13 cellular contexts compared by ENCODE assay signal in genomic region chr11:125724125-125724524, GRCh38. TPM values are rescaled to one million over a fixed set of nuclear protein-coding genes. Genes with fewer than 3 reads are reported as not detected.
DNase-seq lines count a peak whose midpoint lies in the region; ATAC-seq and TF ChIP-seq lines count a peak whose summit lies in the region.
"Had no signal": no experiment of that assay in that cellular context is flagged by ENCODE, and none has a peak within 500 bp of the region (broad histone marks: within the 10 kb centered on the region; RNA-seq: fewer than 3 reads in every experiment).

No MANE protein-coding gene starts in this region.

- no peaks in the 10 kb centered on the region for H3K4me1 ChIP-seq in endodermal cell (ENCODE audit: control insufficient read depth, insufficient read depth, low read length)
- H3K4me1 ChIP-seq in neuronal stem cell (ENCODE audit: control insufficient read depth in 2 of 2, insufficient read depth in 1 of 2, low read depth in 1 of 2, low read length in 2 of 2), result peaks cover 0 to 3% of the 10 kb centered on the region in 2 donors
- H3K4me1 ChIP-seq: pancreas had no signal

- H3K4me1 Mint-ChIP-seq in endodermal cell, result no peaks in the 10 kb centered on the region
- no peaks in the 10 kb centered on the region for H3K4me1 Mint-ChIP-seq in stimulated activated naive B cell treated with anti-CD40 and anti-IgM and Interleukin-4, amounts not matched to agents 10 μg/mL and 1 μg/mL and 100 μg/mL, for 72 hours
- H3K4me1 Mint-ChIP-seq: CD4-positive, CD25-positive, alpha-beta regulatory T cell; T-cell had no signal

- no peak overlapping the region for H3K4me3 ChIP-seq in endodermal cell (ENCODE audit: low read length)
- H3K4me3 ChIP-seq in neuronal stem cell (ENCODE audit: low read length in 2 of 2), result no peak overlapping the region
- H3K4me3 ChIP-seq: pancreas had no signal

- H3K79me1 ChIP-seq in neuronal stem cell (ENCODE audit: low read depth, low read length), result no peaks in the 10 kb centered on the region

- H3K27ac ChIP-seq in endodermal cell (ENCODE audit: low read depth, low read length), result no peak overlapping the region
- no peak overlapping the region for H3K27ac ChIP-seq in neuronal stem cell (replicated peaks; ENCODE audit: low read length)
- H3K27ac ChIP-seq: pancreas had no signal

- no peak overlapping the region for H3K9ac ChIP-seq in endodermal cell (ENCODE audit: extremely low read depth, low read length, poor library complexity, severe bottlenecking)
- no peak overlapping the region for H3K9ac ChIP-seq in neuronal stem cell (ENCODE audit: low read depth, low read length, poor library complexity)

- no peak overlapping the region for H4K91ac ChIP-seq in neuronal stem cell (ENCODE audit: low read depth, low read length, poor library complexity)

- H3K36me3 ChIP-seq in endodermal cell (ENCODE audit: control insufficient read depth, insufficient read depth, low read length), result no peaks in the 10 kb centered on the region
- H3K36me3 ChIP-seq in neuronal stem cell (replicated peaks in 1 of 2; ENCODE audit: control insufficient read depth in 2 of 2, insufficient read depth in 2 of 2, low read length in 2 of 2), result no peaks in the 10 kb centered on the region
- H3K36me3 ChIP-seq: pancreas had no signal

- H3K27me3 ChIP-seq in endodermal cell (ENCODE audit: control insufficient read depth, insufficient read depth, low read length, poor library complexity, severe bottlenecking) (no peaks in the 10 kb centered on the region), neuronal stem cell (ENCODE audit: control insufficient read depth in 3 of 3, insufficient read depth in 3 of 3, low read depth in 1 of 3, low read length in 3 of 3) (peaks cover 0 to 7% (median 0%) of the 10 kb centered on the region in 3 experiments)
- H3K27me3 ChIP-seq: pancreas had no signal

- DNase-seq in NOMO-1 treated with DMSO at 0.1 percent for 48 hours (lab: John Stamatoyannopoulos, UW; ENCODE audit: unreplicated experiment) (peak; percentile 5), NOMO-1 (lab: John Stamatoyannopoulos, UW; ENCODE audit: unreplicated experiment in 2 of 2) (no peak), NCI-H226 (peak; percentile 27), endodermal cell (peak; percentile 49), neuronal stem cell (ENCODE audit: low spot score) (no peak)
- DNase-seq in stimulated activated naive B cell treated with anti-CD40 and anti-IgM and Interleukin-4, amounts not matched to agents 10 μg/mL and 1 μg/mL and 100 μg/mL, for 72 hours, result no peak
- no peak for DNase-seq in stimulated activated CD4-positive, alpha-beta T cell treated with anti-CD3 and anti-CD28 coated beads, Interleukin-12 subunit alpha, Interleukin-12 subunit beta, amount 100 ng/mL, for 4 hours
- DNase-seq: activated naive CD4-positive, alpha-beta T cell treated with Interleukin-2 at 50 U/mL for 16 hours; glutamatergic neuron; pancreas had no signal

- H3K14ac ChIP-seq in neuronal stem cell (ENCODE audit: low read length), result no peak overlapping the region

- H3K4me2 ChIP-seq in neuronal stem cell (ENCODE audit: insufficient read depth, low read length, poor library complexity, severe bottlenecking), result no peak overlapping the region

- no peaks in the 10 kb centered on the region for H3K9me3 Mint-ChIP-seq in endodermal cell
- H3K9me3 Mint-ChIP-seq in stimulated activated naive B cell treated with anti-CD40 and anti-IgM and Interleukin-4, amounts not matched to agents 10 μg/mL and 1 μg/mL and 100 μg/mL, for 72 hours, result no peaks in the 10 kb centered on the region
- H3K9me3 Mint-ChIP-seq: T-cell had no signal

- H3K9me3 ChIP-seq in endodermal cell (ENCODE audit: control insufficient read depth, low read length) (no peaks in the 10 kb centered on the region), neuronal stem cell (replicated peaks in 1 of 2; ENCODE audit: control insufficient read depth in 2 of 2, insufficient read depth in 1 of 2, low read depth in 1 of 2, low read length in 2 of 2) (no peaks in the 10 kb centered on the region)
- H3K9me3 ChIP-seq: pancreas had no signal

- H2AK5ac ChIP-seq in neuronal stem cell (ENCODE audit: low read depth, low read length), result no peak overlapping the region

- H2BK12ac ChIP-seq in neuronal stem cell (ENCODE audit: low read length), result no peak overlapping the region

- ATAC-seq in stimulated activated naive B cell treated with anti-CD40 and anti-IgM and Interleukin-4, amounts not matched to agents 10 μg/mL and 1 μg/mL and 100 μg/mL, for 72 hours (replicated peaks), result peak; percentile 34 to 58
- no peak for ATAC-seq in HG02588 (IDR thresholded peaks at IDR 0.05; ENCODE audit: unreplicated experiment)
- ATAC-seq: pancreas, T-cell had no signal

- no peak overlapping the region for H2AFZ ChIP-seq in neuronal stem cell (ENCODE audit: low read length)

- no peak overlapping the region for H4K8ac ChIP-seq in neuronal stem cell (ENCODE audit: low read depth, low read length)

- no peak overlapping the region for H3K27ac Mint-ChIP-seq in endodermal cell
- no peak overlapping the region for H3K27ac Mint-ChIP-seq in stimulated activated naive B cell treated with anti-CD40 and anti-IgM and Interleukin-4, amounts not matched to agents 10 μg/mL and 1 μg/mL and 100 μg/mL, for 72 hours
- H3K27ac Mint-ChIP-seq: CD4-positive, CD25-positive, alpha-beta regulatory T cell; T-cell had no signal

- no CpG with 5 or more reads among the region's 1 CpG for WGBS in endodermal cell (ENCODE audit: insufficient coverage in 1 of 2, insufficient read length in 1 of 2), 2 experiments
- WGBS in neuronal stem cell (ENCODE audit: extremely low coverage in 2 of 2, insufficient read length in 2 of 2, insufficient replicate concordance in 1 of 2), 2 donors, result no CpG with 5 or more reads among the region's 1 CpG

- H2BK5ac ChIP-seq in neuronal stem cell (ENCODE audit: low read length), result no peak overlapping the region

- no peak overlapping the region for H3K23ac ChIP-seq in neuronal stem cell (ENCODE audit: low read depth, low read length, poor library complexity)

- H2BK120ac ChIP-seq in neuronal stem cell (ENCODE audit: low read depth, low read length), result no peak overlapping the region

- H3K36me3 Mint-ChIP-seq in endodermal cell (ENCODE audit: low read depth), result no peaks in the 10 kb centered on the region
- H3K36me3 Mint-ChIP-seq in stimulated activated naive B cell treated with anti-CD40 and anti-IgM and Interleukin-4, amounts not matched to agents 10 μg/mL and 1 μg/mL and 100 μg/mL, for 72 hours, result no peaks in the 10 kb centered on the region
- H3K36me3 Mint-ChIP-seq: CD4-positive, CD25-positive, alpha-beta regulatory T cell; T-cell had no signal

- no peak overlapping the region for H2BK15ac ChIP-seq in neuronal stem cell (ENCODE audit: low read length)

- TF ChIP-seq CTCF in endodermal cell (conservative IDR thresholded peaks at IDR 0.05), result peak; percentile 64

- H3K4ac ChIP-seq in neuronal stem cell (ENCODE audit: low read length), result no peak overlapping the region

- H3K27me3 Mint-ChIP-seq in endodermal cell (ENCODE audit: insufficient read depth), result peaks cover 11% of the 10 kb centered on the region
- H3K27me3 Mint-ChIP-seq in stimulated activated naive B cell treated with anti-CD40 and anti-IgM and Interleukin-4, amounts not matched to agents 10 μg/mL and 1 μg/mL and 100 μg/mL, for 72 hours, result peaks cover 13 to 19% of the 10 kb centered on the region in 2 donors

- no peak overlapping the region for H3K18ac ChIP-seq in neuronal stem cell (ENCODE audit: low read length)

- H3K4me3 Mint-ChIP-seq in endodermal cell, result no peak overlapping the region
- H3K4me3 Mint-ChIP-seq in stimulated activated naive B cell treated with anti-CD40 and anti-IgM and Interleukin-4, amounts not matched to agents 10 μg/mL and 1 μg/mL and 100 μg/mL, for 72 hours, result no peak overlapping the region
- H3K4me3 Mint-ChIP-seq: CD4-positive, CD25-positive, alpha-beta regulatory T cell; T-cell had no signal

RNA-seq across cellular contexts. Expression of gene PATE1, which starts 22.0 kb away (rescaled TPM):
- total RNA-seq in endodermal cell, result not detected
- polyA plus RNA-seq in endodermal cell (2013, experiment 1 of 2), result not detected
- not detected for polyA plus RNA-seq in endodermal cell (2013, experiment 2 of 2)
- not detected for polyA plus RNA-seq in neuronal stem cell (2013, experiment 1 of 2)
- not detected for polyA plus RNA-seq in neuronal stem cell (2013, experiment 2 of 2)
- total RNA-seq: CD4-positive, CD25-positive, alpha-beta regulatory T cell; pancreas; T-cell had no signal
- polyA plus RNA-seq: CD4-positive, CD25-positive, alpha-beta regulatory T cell; pancreas had no signal

RNA-seq across cellular contexts. Expression of gene ACRV1, which starts 43.5 kb away (rescaled TPM):
- under 1 TPM in 1 of 2 donors, not detected in 1; 0.37 TPM for total RNA-seq in endodermal cell
- not detected for polyA plus RNA-seq in endodermal cell (2013, experiment 1 of 2)
- polyA plus RNA-seq in endodermal cell (2013, experiment 2 of 2), result not detected
- polyA plus RNA-seq in neuronal stem cell (2013, experiment 1 of 2), result 0.04 TPM
- polyA plus RNA-seq in neuronal stem cell (2013, experiment 2 of 2), result 0.01 TPM
- total RNA-seq: CD4-positive, CD25-positive, alpha-beta regulatory T cell; pancreas; T-cell had no signal
- polyA plus RNA-seq: CD4-positive, CD25-positive, alpha-beta regulatory T cell; pancreas had no signal

RNA-seq across cellular contexts. Expression of gene PATE2, which starts 54.5 kb away (rescaled TPM):
- under 1 TPM in 1 of 2 donors, not detected in 1; 0.79 TPM for total RNA-seq in endodermal cell
- polyA plus RNA-seq in endodermal cell (2013, experiment 1 of 2), result not detected
- not detected for polyA plus RNA-seq in endodermal cell (2013, experiment 2 of 2)
- 0.01 TPM for polyA plus RNA-seq in neuronal stem cell (2013, experiment 1 of 2)
- polyA plus RNA-seq in neuronal stem cell (2013, experiment 2 of 2), result not detected
- total RNA-seq: CD4-positive, CD25-positive, alpha-beta regulatory T cell; T-cell had no signal
- polyA plus RNA-seq: CD4-positive, CD25-positive, alpha-beta regulatory T cell; pancreas had no signal

Comparison
In these comparisons a context has a peak if more than half of its experiments do, and no peak if none do; other contexts are left out.
1. DNase-seq: peak in NOMO-1 treated with DMSO at 0.1 percent for 48 hours (single experiment), NCI-H226 (single experiment) and endodermal cell (single experiment); none in NOMO-1 (0 of 2), stimulated activated naive B cell treated with anti-CD40 and anti-IgM and Interleukin-4, amounts not matched to agents 10 μg/mL and 1 μg/mL and 100 μg/mL, for 72 hours (single experiment), stimulated activated CD4-positive, alpha-beta T cell treated with anti-CD3 and anti-CD28 coated beads, Interleukin-12 subunit alpha, Interleukin-12 subunit beta, amount 100 ng/mL, for 4 hours (single experiment) and neuronal stem cell (single experiment).